ENCODE assay signal across 15 cellular contexts in genomic region chr6:138815221-138815620, GRCh38. TPM values are rescaled to one million over a fixed set of nuclear protein-coding genes. Genes with fewer than 3 reads are reported as not detected.
DNase-seq lines count a peak whose midpoint lies in the region; ATAC-seq and TF ChIP-seq lines count a peak whose summit lies in the region.
"Had no signal": no experiment of that assay in that cellular context is flagged by ENCODE, and none has a peak within 500 bp of the region (broad histone marks: within the 10 kb centered on the region; RNA-seq: fewer than 3 reads in every experiment).

No MANE protein-coding gene starts in this region.

- H3K4ac ChIP-seq in trophoblast cell (ENCODE audit: low read depth, low read length) = no peak overlapping the region

- POLR2A ChIA-PET in HCT116 (lab: Charles Lee) = no interaction called here

- no peak overlapping the region for H4K12ac ChIP-seq in trophoblast cell (ENCODE audit: low read depth, low read length)

- no peak overlapping the region for H4K8ac ChIP-seq in trophoblast cell (ENCODE audit: low read depth, low read length)

- peaks cover 3% of the 10 kb centered on the region for H3K27me3 Mint-ChIP-seq in activated T-helper 17 cell treated with anti-CD3 and anti-CD28 coated beads, Interleukin-2, amount 50 U/mL, for 72 hours

- H4K20me1 ChIP-seq in GM23248 (ENCODE audit: insufficient read depth) = no peaks in the 10 kb centered on the region
- no peaks in the 10 kb centered on the region for H4K20me1 ChIP-seq in HCT116 (ENCODE audit: insufficient read depth)

- H3K14ac ChIP-seq in trophoblast cell (ENCODE audit: low read length) = no peak overlapping the region

- peak overlapping the region; percentile 78 for H2BK12ac ChIP-seq in trophoblast cell (ENCODE audit: low read length)

- H3K79me2 ChIP-seq in GM23248 (ENCODE audit: insufficient read depth) (no peaks in the 10 kb centered on the region), HCT116 (ENCODE audit: insufficient read depth, low read length) (no peaks in the 10 kb centered on the region), trophoblast cell (ENCODE audit: control insufficient read depth, insufficient read depth, low read length, poor library complexity) (peaks cover 2% of the 10 kb centered on the region)

- no peak for TF ChIP-seq RAD21 in HCT116 (IDR thresholded peaks at IDR 0.05; ENCODE audit: low read depth)

- no peak for ATAC-seq in HCT116
- ATAC-seq in activated T-helper 17 cell treated with anti-CD3 and anti-CD28 coated beads, Interleukin-2, amount 50 U/mL, for 72 hours (replicated peaks) = no peak
- ATAC-seq in GM21528 (IDR thresholded peaks at IDR 0.05; ENCODE audit: low FRiP score, unreplicated experiment) = no peak
- ATAC-seq in GM19467 (IDR thresholded peaks at IDR 0.05; ENCODE audit: unreplicated experiment) = no peak

- H3K27me3 ChIP-seq in GM23248 (replicated peaks; ENCODE audit: insufficient read depth) (no peaks in the 10 kb centered on the region), HCT116 (ENCODE audit: insufficient read depth, low read length) (no peaks in the 10 kb centered on the region), trophoblast cell (ENCODE audit: insufficient read depth, low read length) (no peaks in the 10 kb centered on the region)

- in situ Hi-C loops in GM23248 (cut with MboI) = loop anchor here (10.0 kb wide), 2 partner anchors 170 to 540 kb away; partner anchors contain the start of gene REPS1

- H3K9me3 Mint-ChIP-seq in activated T-helper 17 cell treated with anti-CD3 and anti-CD28 coated beads, Interleukin-2, amount 50 U/mL, for 72 hours = no peaks in the 10 kb centered on the region

- H3K9ac ChIP-seq in GM23248 = no peak overlapping the region
- no peak overlapping the region for H3K9ac ChIP-seq in HCT116 (ENCODE audit: low read length)
- no peak overlapping the region for H3K9ac ChIP-seq in trophoblast cell (ENCODE audit: low read length)

- TF ChIP-seq POLR2A in HCT116 (IDR thresholded peaks at IDR 0.05; ENCODE audit: borderline replicate concordance, extremely low read depth, insufficient read depth, insufficient read length) = no peak

- RAD21 ChIA-PET in HCT116 (lab: Charles Lee; ENCODE audit: low non-redundant PET in 1 of 2, low total read pairs in 2 of 2, uncharacterized antibody in 2 of 2, unreplicated experiment in 2 of 2) = interaction anchor here in 1 of 2 experiments (1.1 kb wide), 1 partner anchor 549 kb away, joined by 3 read pairs; no protein-coding TSS in a partner anchor

- H2AFZ ChIP-seq in GM23248 (0 out of 2 replicates have a peak overlapping the region, but pooled peaks have one; percentile 53), HCT116 (ENCODE audit: low read depth, low read length, poor library complexity, severe bottlenecking) (peak overlapping the region; percentile 95), trophoblast cell (ENCODE audit: insufficient read depth, low read length, poor library complexity) (no peak overlapping the region)

- H3K23ac ChIP-seq in trophoblast cell (ENCODE audit: low read length) = no peak overlapping the region

- no peaks in the 10 kb centered on the region for H3K36me3 Mint-ChIP-seq in activated T-helper 17 cell treated with anti-CD3 and anti-CD28 coated beads, Interleukin-2, amount 50 U/mL, for 72 hours (ENCODE audit: low read depth)

- WGBS in GM23248 (ENCODE audit: low coverage in 1 of 2, low lambda C conversion rate in 2 of 2, missing lambda C conversion rate in 2 of 2), 2 experiments = 51 to 58% methylated on average over 6 of the region's 6 CpGs
- no CpG with 5 or more reads among the region's 6 CpGs for WGBS in trophoblast cell (ENCODE audit: extremely low coverage, insufficient coverage, insufficient read length)

- H3K27ac ChIP-seq in GM23248 = no peak overlapping the region
- no peak overlapping the region for H3K27ac ChIP-seq in HCT116 (ENCODE audit: low read depth, low read length)
- no peak overlapping the region for H3K27ac ChIP-seq in trophoblast cell (ENCODE audit: low read depth, low read length)
- H3K27ac ChIP-seq: RWPE1, SJSA1 had no signal

- CTCF ChIA-PET in HCT116 (lab: Charles Lee) = interaction anchor here (3.8 kb wide), 1 partner anchor 549 kb away, joined by 35 read pairs; no protein-coding TSS in a partner anchor

- BruUV-seq in HCT116 (replicated peaks; lab: Mats Ljungman, UMichigan) = no TSS peak

- no peaks in the 10 kb centered on the region for H3F3A ChIP-seq in GM23248 (ENCODE audit: insufficient read depth)

- H3K27ac Mint-ChIP-seq in activated T-helper 17 cell treated with anti-CD3 and anti-CD28 coated beads, Interleukin-2, amount 50 U/mL, for 72 hours = peak overlapping the region; percentile 37

- peaks cover 25% of the 10 kb centered on the region for H3K79me1 ChIP-seq in trophoblast cell (ENCODE audit: low read length)

- H3K4me1 ChIP-seq in GM23248 (ENCODE audit: insufficient read depth) (peaks cover 8% of the 10 kb centered on the region), HCT116 (ENCODE audit: control insufficient read depth in 1 of 2, insufficient read depth in 2 of 2, low read length in 2 of 2) (peaks cover 28 to 41% of the 10 kb centered on the region in 2 experiments), trophoblast cell (ENCODE audit: control insufficient read depth in 1 of 2, insufficient read depth in 2 of 2, low read length in 2 of 2) (peaks cover 16 to 22% of the 10 kb centered on the region in 2 experiments)

- peaks cover 27% of the 10 kb centered on the region for H3K4me1 Mint-ChIP-seq in activated T-helper 17 cell treated with anti-CD3 and anti-CD28 coated beads, Interleukin-2, amount 50 U/mL, for 72 hours

- no peak overlapping the region for H2BK120ac ChIP-seq in trophoblast cell (ENCODE audit: insufficient read depth, low read length, poor library complexity)

- no peak overlapping the region for H2BK5ac ChIP-seq in trophoblast cell (ENCODE audit: low read depth, low read length, poor library complexity)

- no peak overlapping the region for H4K91ac ChIP-seq in trophoblast cell (ENCODE audit: low read depth, low read length)

- intact Hi-C loops in HCT116 (cut with micrococcal nuclease) = loop anchor here (5.0 kb wide), 1 partner anchor 402 kb away; no protein-coding TSS in a partner anchor

- H3K18ac ChIP-seq in trophoblast cell (ENCODE audit: low read length) = no peak overlapping the region

- H3K4me2 ChIP-seq in GM23248 (ENCODE audit: unreplicated experiment) = no peak overlapping the region
- no peak overlapping the region for H3K4me2 ChIP-seq in HCT116 (ENCODE audit: low read length)
- H3K4me2 ChIP-seq in trophoblast cell (ENCODE audit: low read length) = no peak overlapping the region

- H3K4me3 ChIP-seq in GM23248 (no peak overlapping the region), HCT116 (replicated peaks in 1 of 2; ENCODE audit: low read depth in 1 of 2, low read length in 2 of 2) (no peak overlapping the region), trophoblast cell (ENCODE audit: low read depth, low read length) (no peak overlapping the region)
- H3K4me3 ChIP-seq: SJSA1 had no signal

- DNase-seq in GM23248 = no peak
- DNase-seq in HCT116 (ENCODE audit: low read depth, low spot score) = no peak
- peak; percentile 90 to 96 for DNase-seq in trophoblast cell
- DNase-seq in SHP77 treated with DMSO at 0.1 percent for 48 hours (lab: John Stamatoyannopoulos, UW) = no peak
- DNase-seq: COR-L47, DMS53, HCEC 1CT, NCI-H1930, NCI-H526 treated with DMSO at 0.1 percent for 48 hours, OCI-M1 had no signal

- no peaks in the 10 kb centered on the region for H3K9me2 ChIP-seq in GM23248 (ENCODE audit: insufficient read depth)
- no peaks in the 10 kb centered on the region for H3K9me2 ChIP-seq in HCT116 (ENCODE audit: insufficient read depth)

- H3K9me3 ChIP-seq in GM23248 (ENCODE audit: low read depth) (no peaks in the 10 kb centered on the region), HCT116 (ENCODE audit: control insufficient read depth in 1 of 2, insufficient read depth in 1 of 2, low read depth in 1 of 2, low read length in 2 of 2) (no peaks in the 10 kb centered on the region), trophoblast cell (ENCODE audit: insufficient read depth, low read depth, low read length) (no peaks in the 10 kb centered on the region)
- H3K9me3 ChIP-seq: SJSA1 had no signal

- TF ChIP-seq CTCF in HCT116 (IDR thresholded peaks at IDR 0.05 in 2 of 3, conservative IDR thresholded peaks at IDR 0.05 in 1 of 3; ENCODE audit: borderline replicate concordance in 1 of 3, insufficient read depth in 1 of 3, low read depth in 2 of 3, low read length in 2 of 3) = no peak

- no peak overlapping the region for H2AK5ac ChIP-seq in trophoblast cell (ENCODE audit: low read length)

- no peak overlapping the region for H3K4me3 Mint-ChIP-seq in activated T-helper 17 cell treated with anti-CD3 and anti-CD28 coated beads, Interleukin-2, amount 50 U/mL, for 72 hours

- no peaks in the 10 kb centered on the region for H3K36me3 ChIP-seq in GM23248 (ENCODE audit: low read depth)
- no peaks in the 10 kb centered on the region for H3K36me3 ChIP-seq in HCT116 (ENCODE audit: control insufficient read depth in 1 of 2, insufficient read depth in 2 of 2, low read length in 2 of 2)
- no peaks in the 10 kb centered on the region for H3K36me3 ChIP-seq in trophoblast cell (ENCODE audit: control insufficient read depth in 1 of 2, insufficient read depth in 2 of 2, low read length in 2 of 2)
- H3K36me3 ChIP-seq: SJSA1 had no signal

TF ChIP-seq in HCT116, 20 proteins besides CTCF, POLR2A, EP300 and RAD21 (continues in another document):
- TF ChIP-seq CBX3 (IDR thresholded peaks at IDR 0.05; ENCODE audit: low read depth) (no peak), JUND (IDR thresholded peaks at IDR 0.05) (no peak), SRF (IDR thresholded peaks at IDR 0.05; ENCODE audit: low read depth) (no peak), ZFX (IDR thresholded peaks at IDR 0.05) (no peak), ATF3 (IDR thresholded peaks at IDR 0.05) (no peak), POLR2AphosphoS5 (IDR thresholded peaks at IDR 0.05; ENCODE audit: low read depth, low read length) (no peak)

RNA-seq across cellular contexts. Expression of gene ECT2L, which starts 19.3 kb away (rescaled TPM):
- not detected in 2 replicates for total RNA-seq in GM23248 (2014; rRNA removed; shearing (Covaris generic))
- polyA plus RNA-seq in GM23248 (2016; fragmentation: Nextera tagmentation; extraction: Ambion mirVana) = not detected in 2 replicates
- total RNA-seq in HCT116 (2021; ENCODE audit: unreplicated experiment) = not detected
- polyA plus RNA-seq in HCT116 (2012) = 0.02 and 0.10 TPM in 2 replicates
- under 1 TPM in 1 of 2 donors, not detected in 1; 0.11 TPM for total RNA-seq in activated T-helper 17 cell treated with anti-CD3 and anti-CD28 coated beads, Interleukin-2, amount 50 U/mL, for 72 hours
- polyA plus RNA-seq in trophoblast cell (2013) = 0.03 and 0.08 TPM in 2 replicates
- total RNA-seq: SJSA1 had no signal

RNA-seq across cellular contexts. Expression of gene CCDC28A, which starts 41.7 kb away (rescaled TPM):
- total RNA-seq in GM23248 (2014; rRNA removed; shearing (Covaris generic)) = 10.4 and 18.2 TPM in 2 replicates
- 14.6 and 15.9 TPM in 2 replicates for polyA plus RNA-seq in GM23248 (2016; fragmentation: Nextera tagmentation; extraction: Ambion mirVana)
- total RNA-seq in HCT116 (2021; ENCODE audit: unreplicated experiment) = 12.0 TPM
- 7.7 and 12.7 TPM in 2 replicates for polyA plus RNA-seq in HCT116 (2012)
- total RNA-seq in activated T-helper 17 cell treated with anti-CD3 and anti-CD28 coated beads, Interleukin-2, amount 50 U/mL, for 72 hours = 10 to 100 TPM; 16.8 to 28.2 TPM
- polyA plus RNA-seq in trophoblast cell (2013) = 14.5 and 15.0 TPM in 2 replicates

Comparison
In these comparisons a context has a peak if more than half of its experiments do, and no peak if none do; other contexts are left out.
1. DNase-seq: peak in trophoblast cell (2 of 2); none in GM23248 (single experiment), HCT116 (single experiment) and SHP77 treated with DMSO at 0.1 percent for 48 hours (single experiment).